8 cellular contexts compared by ENCODE assay signal in the genomic region with DNA sequence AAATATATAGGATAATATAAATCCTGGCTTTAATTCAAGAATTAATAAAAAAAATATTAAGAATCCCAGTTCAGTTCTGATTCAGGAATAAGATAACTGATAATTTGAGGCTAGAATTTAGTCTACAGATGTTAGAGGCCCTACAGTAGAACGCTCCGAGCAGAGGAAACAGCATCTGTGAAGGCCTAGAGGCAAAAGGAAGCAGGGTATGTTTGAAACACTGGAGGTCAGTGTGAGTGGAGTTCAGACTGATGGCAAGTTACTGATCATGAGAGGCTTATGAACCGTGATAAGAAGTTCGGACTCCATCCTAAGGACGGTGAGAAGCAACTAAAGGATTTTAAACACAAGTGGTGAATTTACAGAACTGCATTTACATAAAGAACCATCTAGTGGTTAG.
DNase-seq lines count a peak whose midpoint lies in the region; ATAC-seq, FAIRE-seq and TF ChIP-seq lines count a peak whose summit lies in the region.
"Not testable (repeated sequence)": the region's sequence is repeated elsewhere in the genome, so short reads cannot be mapped to it uniquely, and the experiment has no call there.

No MANE protein-coding gene starts in this region.

- not testable (repeated sequence) for H3K4me3 ChIP-seq in IMR-90 (ENCODE audit: insufficient read depth, low read depth, low read length); astrocyte (ENCODE audit: insufficient read depth, low read depth, low read length); heart left ventricle; lower lobe of right lung; osteoblast (ENCODE audit: insufficient read depth, low read length); aorta (ENCODE audit: low read length in 2 of 2)

- H2BK120ac ChIP-seq in IMR-90 (ENCODE audit: low read depth, low read length): peak overlapping the region; percentile 90

- H2AK9ac ChIP-seq in IMR-90 (replicated peaks; ENCODE audit: low read depth, low read length, poor library complexity): not testable (repeated sequence)

- not testable (repeated sequence) for DNase-seq in CD4-positive, alpha-beta T cell; IMR-90; activated CD4-positive, alpha-beta T cell treated with anti-CD3 and anti-CD28 coated beads for 36 hours; astrocyte (ENCODE audit: low read depth); heart left ventricle; lower lobe of right lung; osteoblast (ENCODE audit: insufficient read length, low spot score, missing footprints); aorta

- H3K36me3 ChIP-seq in IMR-90 (ENCODE audit: control insufficient read depth, insufficient read depth, low read length); astrocyte (ENCODE audit: insufficient read depth, low read length); heart left ventricle; lower lobe of right lung; osteoblast (ENCODE audit: insufficient read depth, low read length); aorta (ENCODE audit: control insufficient read depth in 1 of 2, insufficient read depth in 2 of 2, low read length in 1 of 2): not testable (repeated sequence)

- H2BK5ac ChIP-seq in IMR-90 (ENCODE audit: low read depth, low read length, poor library complexity, severe bottlenecking): peak overlapping the region; percentile 53

- H3K4ac ChIP-seq in IMR-90 (ENCODE audit: low read depth, low read length): peak overlapping the region; percentile 81; the same call in 1 of the 2 replicates

- 0 out of 2 replicates have a peak overlapping the region, but pooled peaks have one; percentile 30 for H4K5ac ChIP-seq in IMR-90 (ENCODE audit: low read depth, low read length)

- not testable (repeated sequence) for TF ChIP-seq CTCF in CD4-positive, alpha-beta T cell (IDR thresholded peaks at IDR 0.05); IMR-90 (conservative IDR thresholded peaks at IDR 0.05; ENCODE audit: low read depth, low read length); astrocyte (IDR thresholded peaks at IDR 0.05; ENCODE audit: insufficient read depth, low read depth, low read length); heart left ventricle (IDR thresholded peaks at IDR 0.05); lower lobe of right lung (IDR thresholded peaks at IDR 0.05); osteoblast (IDR thresholded peaks at IDR 0.05; ENCODE audit: extremely low read depth, low read depth, low read length)

- WGBS in IMR-90 (ENCODE audit: extremely low coverage in 2 of 2, insufficient read length in 1 of 2), 2 experiments: no CpG with 5 or more reads among the region's 5 CpGs
- 58 to 67% (median 65%) methylated on average over 3 of the region's 5 CpGs for WGBS in heart left ventricle, 4 donors
- 8 to 19% methylated on average over 3 of the region's 5 CpGs for WGBS in aorta, 2 donors

- not testable (repeated sequence) for H3K9me1 ChIP-seq in IMR-90 (ENCODE audit: insufficient read depth, low read length)

- H3K4me1 Mint-ChIP-seq in CD4-positive, alpha-beta T cell (ENCODE audit: low read depth); activated CD4-positive, alpha-beta T cell treated with anti-CD3 and anti-CD28 coated beads for 36 hours; astrocyte (ENCODE audit: low read depth, unreplicated experiment): not testable (repeated sequence)

- not testable (repeated sequence) for TF ChIP-seq POLR2A in IMR-90 (IDR thresholded peaks at IDR 0.05; ENCODE audit: low read depth, low read length); heart left ventricle (IDR thresholded peaks at IDR 0.05)

- H2AFZ ChIP-seq in IMR-90 (replicated peaks; ENCODE audit: low read length, poor library complexity); astrocyte (ENCODE audit: low read depth, low read length); osteoblast (ENCODE audit: low read length): not testable (repeated sequence)

- H3K79me2 ChIP-seq in astrocyte (ENCODE audit: insufficient read depth, low read length); osteoblast (ENCODE audit: insufficient read depth, low read length): not testable (repeated sequence)

- H3K4me3 Mint-ChIP-seq in CD4-positive, alpha-beta T cell; activated CD4-positive, alpha-beta T cell treated with anti-CD3 and anti-CD28 coated beads for 36 hours; astrocyte (ENCODE audit: unreplicated experiment): not testable (repeated sequence)

- ATAC-seq in CD4-positive, alpha-beta T cell (ENCODE audit: poor library complexity): peak; percentile 38
- ATAC-seq in IMR-90 (ENCODE audit: low read depth): peak; percentile 36
- ATAC-seq in activated CD4-positive, alpha-beta T cell treated with anti-CD3 and anti-CD28 coated beads for 36 hours: peak; percentile 40
- peak in 3 of 4 donors; percentile 41 to 50 (median 48) for ATAC-seq in heart left ventricle
- peak; percentile 58 to 79 for ATAC-seq in lower lobe of right lung
- ATAC-seq in aorta (ENCODE audit: low FRiP score): peak; percentile 65

- H4K8ac ChIP-seq in IMR-90 (ENCODE audit: low read depth in 2 of 2, low read length in 2 of 2): peak overlapping the region; percentile 75 to 85; a peak in 3 of 4 replicates

- H3K36me3 Mint-ChIP-seq in CD4-positive, alpha-beta T cell (ENCODE audit: low read depth); activated CD4-positive, alpha-beta T cell treated with anti-CD3 and anti-CD28 coated beads for 36 hours (ENCODE audit: low read depth); astrocyte (ENCODE audit: low read depth, unreplicated experiment): not testable (repeated sequence)

- intact Hi-C loops in CD4-positive, alpha-beta T cell (cut with DNase I, micrococcal nuclease); IMR-90 (cut with micrococcal nuclease); activated CD4-positive, alpha-beta T cell treated with anti-CD3 and anti-CD28 coated beads for 36 hours (cut with DNase I, micrococcal nuclease); heart left ventricle (cut with DNase I); lower lobe of right lung (cut with DNase I); aorta (cut with DNase I): not testable (repeated sequence)

- not testable (repeated sequence) for BruUV-seq in IMR-90 (replicated peaks; lab: Mats Ljungman, UMichigan)

- CTCF ChIA-PET in CD4-positive, alpha-beta T cell (lab: Charles Lee); IMR-90 (lab: Yijun Ruan, JAX); activated CD4-positive, alpha-beta T cell treated with anti-CD3 and anti-CD28 coated beads for 36 hours (lab: Charles Lee): not testable (repeated sequence)

- peak overlapping the region; percentile 41; the same call in 1 of the 2 replicates for H3K56ac ChIP-seq in IMR-90 (ENCODE audit: extremely low read depth, insufficient read depth, low read length)

- H3K4me2 ChIP-seq in IMR-90 (ENCODE audit: low read depth, low read length); astrocyte (ENCODE audit: low read length); osteoblast (ENCODE audit: insufficient read depth, low read length): not testable (repeated sequence)

- not testable (repeated sequence) for H3K18ac ChIP-seq in IMR-90 (ENCODE audit: low read depth, low read length)

- not testable (repeated sequence) for H3K23ac ChIP-seq in IMR-90 (ENCODE audit: low read depth, low read length)

- in situ Hi-C loops in IMR-90 (cut with MboI; ENCODE audit: low sequenced_read_pairs): not testable (repeated sequence)

- POLR2A ChIA-PET in CD4-positive, alpha-beta T cell (lab: Charles Lee); IMR-90 (lab: Charles Lee; ENCODE audit: unreplicated experiment); activated CD4-positive, alpha-beta T cell treated with anti-CD3 and anti-CD28 coated beads for 36 hours (lab: Charles Lee): not testable (repeated sequence)

- not testable (repeated sequence) for H3K27me3 Mint-ChIP-seq in CD4-positive, alpha-beta T cell; activated CD4-positive, alpha-beta T cell treated with anti-CD3 and anti-CD28 coated beads for 36 hours; astrocyte (ENCODE audit: low read depth, unreplicated experiment)

- not testable (repeated sequence) for H3K27me3 ChIP-seq in CD4-positive, alpha-beta T cell (ENCODE audit: control insufficient read depth, insufficient read depth, low read length); IMR-90 (ENCODE audit: control insufficient read depth, insufficient read depth, low read length); astrocyte (ENCODE audit: insufficient read depth, low read length); heart left ventricle; lower lobe of right lung (ENCODE audit: low read depth); osteoblast (ENCODE audit: insufficient read depth, low read length); aorta (ENCODE audit: control insufficient read depth in 1 of 2, insufficient read depth in 2 of 2, low read length in 1 of 2)

- H3K14ac ChIP-seq in IMR-90 (replicated peaks; ENCODE audit: low read depth, low read length): peak overlapping the region; percentile 68

- FAIRE-seq in astrocyte (lab: Jason Lieb, UNC): not testable (repeated sequence)

- not testable (repeated sequence) for H3K27ac ChIP-seq in CD4-positive, alpha-beta T cell (ENCODE audit: low read depth, low read length); heart left ventricle; lower lobe of right lung; aorta (ENCODE audit: low read depth in 1 of 2, low read length in 2 of 2)
- H3K27ac ChIP-seq in IMR-90 (ENCODE audit: insufficient read depth, low read length) (peak overlapping the region; percentile 63; the same call in 1 of the 2 replicates), astrocyte (ENCODE audit: low read depth, low read length) (peak overlapping the region; percentile 75), osteoblast (ENCODE audit: low read depth, low read length) (peak overlapping the region; percentile 85)

- not testable (repeated sequence) for H3K4me1 ChIP-seq in IMR-90 (ENCODE audit: control insufficient read depth, insufficient read depth, low read length); astrocyte (ENCODE audit: insufficient read depth, low read length); heart left ventricle; lower lobe of right lung; osteoblast (ENCODE audit: insufficient read depth, low read length); aorta (ENCODE audit: control insufficient read depth in 1 of 2, insufficient read depth in 2 of 2, low read length in 2 of 2)

- H2BK15ac ChIP-seq in IMR-90 (ENCODE audit: low read depth, low read length): 0 out of 3 replicates have a peak overlapping the region, but pooled peaks have one; percentile 94

- H2BK20ac ChIP-seq in IMR-90 (ENCODE audit: low read depth, low read length): peak overlapping the region; percentile 85

- peak overlapping the region; percentile 50; the same call in 1 of the 2 replicates for H4K91ac ChIP-seq in IMR-90 (ENCODE audit: insufficient read depth, low read depth, low read length)

- H3K9me3 ChIP-seq in CD4-positive, alpha-beta T cell (ENCODE audit: control insufficient read depth, low read length); IMR-90 (ENCODE audit: control insufficient read depth, insufficient read depth, low read length); astrocyte (ENCODE audit: insufficient read depth, low read depth, low read length); heart left ventricle; lower lobe of right lung; osteoblast (ENCODE audit: low read depth, low read length); aorta (ENCODE audit: control insufficient read depth, low read length): not testable (repeated sequence)

- H3K79me1 ChIP-seq in IMR-90 (ENCODE audit: low read depth in 1 of 2, low read length in 2 of 2): not testable (repeated sequence)

- TF ChIP-seq RAD21 in IMR-90 (IDR thresholded peaks at IDR 0.05; ENCODE audit: low read length): not testable (repeated sequence)

- not testable (repeated sequence) for H3K9me3 Mint-ChIP-seq in CD4-positive, alpha-beta T cell; activated CD4-positive, alpha-beta T cell treated with anti-CD3 and anti-CD28 coated beads for 36 hours (ENCODE audit: low read depth); astrocyte (ENCODE audit: unreplicated experiment)

- H3K27ac Mint-ChIP-seq in CD4-positive, alpha-beta T cell; activated CD4-positive, alpha-beta T cell treated with anti-CD3 and anti-CD28 coated beads for 36 hours; astrocyte (ENCODE audit: unreplicated experiment): not testable (repeated sequence)

- H2AK5ac ChIP-seq in IMR-90 (ENCODE audit: low read depth, low read length): peak overlapping the region; percentile 59; the same call in 1 of the 2 replicates

- H3K9ac ChIP-seq in IMR-90 (ENCODE audit: low read depth, low read length); astrocyte (ENCODE audit: low read length): not testable (repeated sequence)

- not testable (repeated sequence) for H4K20me1 ChIP-seq in IMR-90 (ENCODE audit: insufficient read depth, low read length); astrocyte (ENCODE audit: insufficient read depth, low read length); osteoblast (ENCODE audit: insufficient read depth, low read length)

- dilution Hi-C loops in IMR-90 (cut with HindIII; ENCODE audit: low sequenced_read_pairs, unreplicated experiment): not testable (repeated sequence)
